In the genomic region with DNA sequence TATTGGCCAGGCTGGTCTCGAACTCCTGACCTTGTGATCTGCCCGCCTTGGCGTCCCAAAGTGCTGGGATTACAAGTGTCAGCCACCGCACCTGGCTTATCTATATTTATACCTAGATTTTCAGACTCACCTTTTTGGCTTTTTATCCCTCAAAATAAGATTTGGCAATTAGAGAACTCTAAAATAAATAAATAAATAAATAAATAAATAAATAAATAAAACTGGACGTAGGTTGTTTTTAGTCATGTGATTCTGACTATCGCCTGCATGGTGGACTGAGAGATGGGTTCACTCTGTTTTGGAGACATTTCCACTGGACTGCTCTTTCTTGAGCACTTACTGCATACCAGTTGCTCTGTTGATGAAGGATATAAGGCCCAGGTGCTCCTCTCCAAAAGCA, we compare ENCODE assay signal across 20 cellular contexts.
"Had no signal": no experiment of that assay in that cellular context is flagged by ENCODE, and none has a peak within 500 bp of the region (broad histone marks: within the 10 kb centered on the region; RNA-seq: fewer than 3 reads in every experiment).

No MANE protein-coding gene starts in this region.

- H3K9me3 Mint-ChIP-seq: endodermal cell; naive thymus-derived CD8-positive, alpha-beta T cell; neural progenitor cell had no signal

- H3K9me3 ChIP-seq: spleen, thyroid gland had no signal

- H3K27ac ChIP-seq: coronary artery, epithelial cell of prostate, neural progenitor cell, spleen had no signal

- DNase-seq: activated CD4-positive, alpha-beta memory T cell treated with anti-CD3 and anti-CD28 coated beads for 36 hours; activated CD4-positive, alpha-beta T cell treated with anti-CD3 and anti-CD28 coated beads for 4 hours; activated CD4-positive, CD25-positive, alpha-beta regulatory T cell; activated effector memory CD4-positive, alpha-beta T cell treated with Interleukin-2 at 50 U/mL for 16 hours; activated naive CD4-positive, alpha-beta T cell treated with anti-CD3 and anti-CD28 coated beads for 36 hours; activated naive CD8-positive, alpha-beta T cell treated with anti-CD3 and anti-CD28 coated beads, Interleukin-2, amount 10 ng/mL, durations not matched to agents 7 days and 5 days; activated T-cell treated with anti-CD3 and anti-CD28 coated beads, Interleukin-2, amount 50 U/mL, for 72 hours; amniotic stem cell; endodermal cell; mesendoderm; naive thymus-derived CD8-positive, alpha-beta T cell; spleen; stimulated activated CD4-positive, alpha-beta T cell treated with anti-CD3 and anti-CD28 coated beads, Interleukin-4, amount 100 ng/mL, for 1 hour; stimulated activated naive CD4-positive, alpha-beta T cell treated with Interleukin-2 at 50 U/mL for 16 hours; T-helper 1 cell; T-helper 9 cell; thyroid gland had no signal

- H3K4me3 ChIP-seq: coronary artery, neural progenitor cell, spleen, thyroid gland had no signal

- H3K27ac Mint-ChIP-seq: activated CD4-positive, alpha-beta memory T cell treated with anti-CD3 and anti-CD28 coated beads for 36 hours; activated naive CD4-positive, alpha-beta T cell treated with anti-CD3 and anti-CD28 coated beads for 36 hours; activated naive CD8-positive, alpha-beta T cell treated with anti-CD3 and anti-CD28 coated beads, Interleukin-2, amount 10 ng/mL, durations not matched to agents 7 days and 5 days; endodermal cell; neural progenitor cell had no signal

- ATAC-seq: activated T-cell treated with anti-CD3 and anti-CD28 coated beads, Interleukin-2, amount 50 U/mL, for 72 hours; naive thymus-derived CD8-positive, alpha-beta T cell had no signal

- H3K36me3 Mint-ChIP-seq: activated naive CD8-positive, alpha-beta T cell treated with anti-CD3 and anti-CD28 coated beads, Interleukin-2, amount 10 ng/mL, durations not matched to agents 7 days and 5 days; naive thymus-derived CD8-positive, alpha-beta T cell; neural progenitor cell had no signal

- H3K4me3 Mint-ChIP-seq: activated CD4-positive, alpha-beta memory T cell treated with anti-CD3 and anti-CD28 coated beads for 36 hours; activated naive CD4-positive, alpha-beta T cell treated with anti-CD3 and anti-CD28 coated beads for 36 hours; activated naive CD8-positive, alpha-beta T cell treated with anti-CD3 and anti-CD28 coated beads, Interleukin-2, amount 10 ng/mL, durations not matched to agents 7 days and 5 days; activated T-cell treated with anti-CD3 and anti-CD28 coated beads, Interleukin-2, amount 50 U/mL, for 72 hours; endodermal cell; naive thymus-derived CD8-positive, alpha-beta T cell; neural progenitor cell had no signal

- H3K4me2 ChIP-seq: neural progenitor cell had no signal

- H3K9ac ChIP-seq: neural progenitor cell had no signal

- H2AFZ ChIP-seq: neural progenitor cell had no signal

- H3K27me3 ChIP-seq: neural progenitor cell, spleen, thyroid gland had no signal

- H3K36me3 ChIP-seq: neural progenitor cell, spleen, thyroid gland had no signal

- H3K27me3 Mint-ChIP-seq: activated CD4-positive, alpha-beta memory T cell treated with anti-CD3 and anti-CD28 coated beads for 36 hours; naive thymus-derived CD8-positive, alpha-beta T cell had no signal
